ENCODE assay signal across 22 cellular contexts in the genomic region with DNA sequence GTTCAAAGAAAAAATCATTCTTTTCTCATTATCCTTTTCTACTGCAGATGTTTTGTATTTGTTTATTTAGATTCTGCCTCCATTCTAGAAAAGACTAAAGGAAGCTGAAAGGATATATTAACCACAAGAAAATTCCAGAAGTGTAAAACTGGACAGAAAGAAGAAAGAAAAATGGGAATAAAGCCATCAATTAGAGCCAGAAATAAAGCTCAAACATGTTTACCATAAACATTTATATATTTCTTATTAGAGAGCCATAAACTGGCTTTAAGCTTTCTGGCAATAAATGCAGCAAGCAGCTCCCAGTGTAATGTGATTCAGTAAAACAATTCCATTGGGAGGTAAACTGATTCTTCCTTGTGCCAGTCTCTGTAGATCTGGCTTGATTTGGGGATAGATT.
DNase-seq lines count a peak whose midpoint lies in the region; ATAC-seq, FAIRE-seq and TF ChIP-seq lines count a peak whose summit lies in the region.
"Had no signal": no experiment of that assay in that cellular context is flagged by ENCODE, and none has a peak within 500 bp of the region (broad histone marks: within the 10 kb centered on the region; RNA-seq: fewer than 3 reads in every experiment).

No MANE protein-coding gene starts in this region.

- peak; percentile 26 for DNase-seq in HFF-Myc (ENCODE audit: extremely low read depth, low read depth)
- no peak for DNase-seq in RWPE2 (ENCODE audit: low spot score)
- DNase-seq in osteocyte (ENCODE audit: extremely low spot score, unreplicated experiment): no peak
- no peak for DNase-seq in ACHN
- no peak for DNase-seq in hippocampal formation (lab: John Stamatoyannopoulos, UW)
- DNase-seq: C1 segment of cervical spinal cord; CD4-positive, alpha-beta memory T cell; COR-L47; H7; IMR-90; KG1; MM.1S; NCI-H1694; NCI-H2029 treated with DMSO at 0.1 percent for 48 hours; NCI-H510A; Peyer's patch; SIG-M5 had no signal

- no peak for ATAC-seq in RWPE2 (ENCODE audit: low read depth)
- no peak for ATAC-seq in HG03521 (IDR thresholded peaks at IDR 0.05; ENCODE audit: unreplicated experiment)

- in situ Hi-C loops in ACHN (cut with HindIII; ENCODE audit: low pct_ligation_motif_present, low pct_unique_long_range_greater_than_20kb, low sequenced_read_pairs): no loop called here

- H3K9me3 ChIP-seq in RWPE2 (ENCODE audit: severe bottlenecking): no peaks in the 10 kb centered on the region
- H3K9me3 ChIP-seq: Peyer's patch had no signal

- H3K4me3 ChIP-seq in HFF-Myc (replicated peaks; ENCODE audit: low read depth, low read length) (no peak overlapping the region), RWPE2 (ENCODE audit: severe bottlenecking) (no peak overlapping the region)
- H3K4me3 ChIP-seq: GM23248, Peyer's patch, SK-N-MC had no signal

- peak overlapping the region; percentile 39 for H3K27ac ChIP-seq in RWPE2 (ENCODE audit: poor library complexity, severe bottlenecking)
- H3K27ac ChIP-seq: Peyer's patch, SK-N-MC had no signal

- H3K27me3 Mint-ChIP-seq in osteocyte (ENCODE audit: unreplicated experiment): no peaks in the 10 kb centered on the region
- H3K27me3 Mint-ChIP-seq: CD4-positive, alpha-beta memory T cell had no signal

- H3K27me3 ChIP-seq in RWPE2 (ENCODE audit: insufficient read depth, poor library complexity, severe bottlenecking): no peaks in the 10 kb centered on the region
- H3K27me3 ChIP-seq: Peyer's patch had no signal

- TF ChIP-seq CTCF in HFF-Myc (IDR thresholded peaks at IDR 0.05; ENCODE audit: low read depth, low read length, missing control alignments) (no peak), RWPE2 (IDR thresholded peaks at IDR 0.05; ENCODE audit: poor library complexity, severe bottlenecking) (no peak), osteocyte (IDR thresholded peaks at IDR 0.05) (no peak)

- H3K27ac Mint-ChIP-seq in osteocyte (ENCODE audit: unreplicated experiment): peak overlapping the region; percentile 32
- H3K27ac Mint-ChIP-seq: CD4-positive, alpha-beta memory T cell had no signal

- peak; percentile 93 for FAIRE-seq in islet of Langerhans (lab: Jason Lieb, UNC)
- FAIRE-seq: G401.6 had no signal

- H3K4me1 Mint-ChIP-seq in osteocyte (ENCODE audit: unreplicated experiment): peaks cover 35% of the 10 kb centered on the region

- H3K4me3 Mint-ChIP-seq in osteocyte (ENCODE audit: unreplicated experiment): no peak overlapping the region
- H3K4me3 Mint-ChIP-seq: CD4-positive, alpha-beta memory T cell had no signal

- H3K4me1 ChIP-seq in RWPE2 (ENCODE audit: insufficient read depth, poor library complexity, severe bottlenecking): peaks cover 24% of the 10 kb centered on the region
- H3K4me1 ChIP-seq: Peyer's patch had no signal

- H3K36me3 Mint-ChIP-seq in osteocyte (ENCODE audit: unreplicated experiment): peaks cover 4% of the 10 kb centered on the region
- H3K36me3 Mint-ChIP-seq: CD4-positive, alpha-beta memory T cell had no signal

- H3K9me3 Mint-ChIP-seq in osteocyte (ENCODE audit: unreplicated experiment): peaks cover 3% of the 10 kb centered on the region
- H3K9me3 Mint-ChIP-seq: CD4-positive, alpha-beta memory T cell had no signal

- H3K36me3 ChIP-seq in RWPE2 (ENCODE audit: low read depth): peaks cover 10% of the 10 kb centered on the region
- H3K36me3 ChIP-seq: Peyer's patch had no signal
